19 cellular contexts compared by ENCODE assay signal in genomic region chr15:85112997-85113396, GRCh38.
A peak's percentile ranks its signal among the peaks of the same experiment; 100 is the strongest.
DNase-seq lines count a peak whose midpoint lies in the region; ATAC-seq lines count a peak whose summit lies in the region.
"Had no signal": no experiment of that assay in that cellular context is flagged by ENCODE, and none has a peak within 500 bp of the region (broad histone marks: within the 10 kb centered on the region; RNA-seq: fewer than 3 reads in every experiment).

No MANE protein-coding gene starts in this region.

- ATAC-seq in activated T-helper 17 cell treated with anti-CD3 and anti-CD28 coated beads, Interleukin-2, amount 50 U/mL, for 72 hours (replicated peaks): no peak
- ATAC-seq in HG03565 (IDR thresholded peaks at IDR 0.05; ENCODE audit: unreplicated experiment): no peak
- no peak for ATAC-seq in GM19397 (IDR thresholded peaks at IDR 0.05; ENCODE audit: unreplicated experiment)
- ATAC-seq: GM23338 had no signal

- H3K36me3 Mint-ChIP-seq in activated T-helper 17 cell treated with anti-CD3 and anti-CD28 coated beads, Interleukin-2, amount 50 U/mL, for 72 hours (ENCODE audit: low read depth): peaks cover 57% of the 10 kb centered on the region

- peak overlapping the region; percentile 54 for H3K27ac Mint-ChIP-seq in activated T-helper 17 cell treated with anti-CD3 and anti-CD28 coated beads, Interleukin-2, amount 50 U/mL, for 72 hours
- H3K27ac Mint-ChIP-seq: GM23338 had no signal

- peaks cover 4% of the 10 kb centered on the region for H3K4me1 Mint-ChIP-seq in activated T-helper 17 cell treated with anti-CD3 and anti-CD28 coated beads, Interleukin-2, amount 50 U/mL, for 72 hours
- H3K4me1 Mint-ChIP-seq: CD4-positive, CD25-positive, alpha-beta regulatory T cell; GM23338 had no signal

- peak overlapping the region; percentile 100 for H3K27ac ChIP-seq in temporal lobe (ENCODE audit: low read depth, low read length)

- DNase-seq in foreskin melanocyte: peak; percentile 72
- peak; percentile 87 for DNase-seq in midbrain (lab: John Stamatoyannopoulos, UW)
- no peak for DNase-seq in SW480 (ENCODE audit: low spot score)
- DNase-seq: AML-193; Calu3; CD4-positive, CD25-positive, alpha-beta regulatory T cell; DMS53; KBM-7; MV-4-11; NCI-H1436 treated with DMSO at 0.1 percent for 48 hours; NCI-H2081; NCI-H510A; NCI-H774; RPMI8226 had no signal

- H3K9me3 Mint-ChIP-seq in activated T-helper 17 cell treated with anti-CD3 and anti-CD28 coated beads, Interleukin-2, amount 50 U/mL, for 72 hours: no peaks in the 10 kb centered on the region
- H3K9me3 Mint-ChIP-seq: CD4-positive, CD25-positive, alpha-beta regulatory T cell; GM23338 had no signal

- H3K4me3 Mint-ChIP-seq in activated T-helper 17 cell treated with anti-CD3 and anti-CD28 coated beads, Interleukin-2, amount 50 U/mL, for 72 hours: no peak overlapping the region
- H3K4me3 Mint-ChIP-seq: CD4-positive, CD25-positive, alpha-beta regulatory T cell; GM23338 had no signal

- no peaks in the 10 kb centered on the region for H3K27me3 Mint-ChIP-seq in activated T-helper 17 cell treated with anti-CD3 and anti-CD28 coated beads, Interleukin-2, amount 50 U/mL, for 72 hours
- H3K27me3 Mint-ChIP-seq: CD4-positive, CD25-positive, alpha-beta regulatory T cell had no signal
